In the genomic region with DNA sequence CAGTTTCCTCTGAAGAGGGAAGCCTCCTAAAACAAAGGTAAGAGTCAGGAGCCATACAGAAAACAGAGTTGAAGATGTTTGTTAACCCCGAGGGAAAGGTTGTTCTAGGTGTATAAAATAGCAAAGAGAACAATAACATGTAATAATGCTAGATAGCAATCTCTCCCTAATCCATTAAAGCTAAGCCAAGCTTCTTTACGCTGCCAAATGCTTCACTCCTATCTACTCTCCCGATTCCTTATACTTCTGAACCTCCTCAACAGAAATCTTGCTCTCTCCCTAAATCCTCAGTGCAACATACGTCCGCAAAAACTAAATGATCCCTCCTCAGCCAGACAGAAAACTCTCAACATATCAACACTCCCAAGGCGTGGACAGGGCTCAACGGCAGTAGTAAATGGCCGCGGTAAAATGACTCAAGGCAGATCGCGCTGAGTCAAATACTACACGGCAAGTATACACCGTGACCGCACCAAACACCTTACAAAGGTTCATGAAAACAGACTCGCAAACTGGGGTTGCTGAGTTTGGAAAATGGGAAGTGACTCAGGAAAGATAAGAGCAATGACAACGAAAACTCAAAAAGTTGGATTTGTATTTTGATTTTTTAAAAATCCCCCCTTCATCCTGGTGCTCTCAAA, we compare ENCODE assay signal across 8 cellular contexts. TPM values are rescaled to one million over a fixed set of nuclear protein-coding genes. Genes with fewer than 3 reads are reported as not detected.
DNase-seq lines count a peak whose midpoint lies in the region; ATAC-seq lines count a peak whose summit lies in the region.

No MANE protein-coding gene starts in this region.

- H3K27me3 ChIP-seq in esophagus (ENCODE audit: control insufficient read depth in 1 of 2, insufficient read depth in 2 of 2, low read length in 2 of 2) = no peaks in the 10 kb centered on the region

- no peaks in the 10 kb centered on the region for H3K27me3 Mint-ChIP-seq in stimulated activated naive CD8-positive, alpha-beta T cell treated with anti-CD3 and anti-CD28 coated beads, Interleukin-15, amount 100 ng/mL, for 72 hours

- ATAC-seq in GM18861 (IDR thresholded peaks at IDR 0.05; ENCODE audit: unreplicated experiment) (peak; percentile 29), HG03095 (IDR thresholded peaks at IDR 0.05; ENCODE audit: unreplicated experiment) (peak; percentile 34)
- peak; percentile 77 for ATAC-seq in stimulated activated naive CD8-positive, alpha-beta T cell treated with anti-CD3 and anti-CD28 coated beads, Interleukin-15, amount 100 ng/mL, for 72 hours

- H3K27ac ChIP-seq in esophagus (ENCODE audit: low read depth in 2 of 2, low read length in 1 of 2) = peak overlapping the region; percentile 98

- DNase-seq in ACHN = peak; percentile 75
- peak; percentile 53 for DNase-seq in NCI-H69 (lab: John Stamatoyannopoulos, UW)
- peak; percentile 21 for DNase-seq in activated T-cell treated with anti-CD3 and anti-CD28 coated beads for 4 hours
- peak; percentile 62 for DNase-seq in myocyte (ENCODE audit: low read depth)
- peak; percentile 56 to 69 for DNase-seq in stimulated activated naive CD8-positive, alpha-beta T cell treated with anti-CD3 and anti-CD28 coated beads, Interleukin-15, amount 100 ng/mL, for 72 hours

- in situ Hi-C loops in ACHN (cut with HindIII; ENCODE audit: low pct_ligation_motif_present, low pct_unique_long_range_greater_than_20kb, low sequenced_read_pairs) = no loop called here

- H3K9me3 Mint-ChIP-seq in stimulated activated naive CD8-positive, alpha-beta T cell treated with anti-CD3 and anti-CD28 coated beads, Interleukin-15, amount 100 ng/mL, for 72 hours = no peaks in the 10 kb centered on the region

- H3K27ac Mint-ChIP-seq in stimulated activated naive CD8-positive, alpha-beta T cell treated with anti-CD3 and anti-CD28 coated beads, Interleukin-15, amount 100 ng/mL, for 72 hours = peak overlapping the region; percentile 91 to 94

- H3K4me1 Mint-ChIP-seq in stimulated activated naive CD8-positive, alpha-beta T cell treated with anti-CD3 and anti-CD28 coated beads, Interleukin-15, amount 100 ng/mL, for 72 hours = peaks cover 70% of the 10 kb centered on the region

- 1% methylated on average over 16 of the region's 16 CpGs for WGBS in esophagus, 2 donors

- H3K9me3 ChIP-seq in esophagus (ENCODE audit: control insufficient read depth in 2 of 2, insufficient read depth in 1 of 2, low read depth in 1 of 2, low read length in 1 of 2) = no peaks in the 10 kb centered on the region

- H3K4me1 ChIP-seq in esophagus (ENCODE audit: control insufficient read depth in 2 of 2, insufficient read depth in 2 of 2, low read length in 1 of 2) = peaks cover 3% of the 10 kb centered on the region in 2 donors

- peak overlapping the region; percentile 68 to 91 for H3K4me3 ChIP-seq in esophagus (ENCODE audit: low read depth in 1 of 2, low read length in 2 of 2)

- peaks cover 0 to 3% of the 10 kb centered on the region in 2 donors for H3K36me3 ChIP-seq in esophagus (ENCODE audit: control insufficient read depth in 2 of 2, insufficient read depth in 2 of 2, low read length in 1 of 2)

- H3K4me3 Mint-ChIP-seq in stimulated activated naive CD8-positive, alpha-beta T cell treated with anti-CD3 and anti-CD28 coated beads, Interleukin-15, amount 100 ng/mL, for 72 hours = peak overlapping the region; percentile 82 to 92

RNA-seq across cellular contexts. Expression of a gene that starts 0.7 kb away (rescaled TPM):
- 10 to 100 TPM; 62.8 to 82.5 TPM for polyA plus RNA-seq in esophagus
- total RNA-seq in myocyte = 54.4 and 57.1 TPM in 2 replicates
- 27.5 TPM for polyA plus RNA-seq in myocyte (2012)

RNA-seq across cellular contexts. Expression of a gene that starts 9.8 kb away (rescaled TPM):
- polyA plus RNA-seq in esophagus = under 1 TPM; 0.31 to 0.86 TPM
- total RNA-seq in myocyte = not detected in 2 replicates
- polyA plus RNA-seq in myocyte (2012) = not detected

RNA-seq across cellular contexts. Expression of a gene that starts 24.5 kb away (rescaled TPM):
- not detected for polyA plus RNA-seq in esophagus
- total RNA-seq in myocyte = not detected in 2 replicates
- not detected for polyA plus RNA-seq in myocyte (2012)

RNA-seq across cellular contexts. Expression of a gene that starts 59.0 kb away (rescaled TPM):
- polyA plus RNA-seq in esophagus = not detected
- total RNA-seq in myocyte = not detected in 2 replicates
- not detected for polyA plus RNA-seq in myocyte (2012)

Comparison
In these comparisons a context has a peak if more than half of its experiments do, and no peak if none do; other contexts are left out.
1. Peak in every context shown above with its lines: DNase-seq, ATAC-seq, H3K4me3 ChIP-seq and H3K27ac ChIP-seq.
2. DNase-seq: peak in every context shown above with its lines; median percentile 75 in ACHN; 62 in stimulated activated naive CD8-positive, alpha-beta T cell treated with anti-CD3 and anti-CD28 coated beads, Interleukin-15, amount 100 ng/mL, for 72 hours; 62 in myocyte; 53 in NCI-H69; 21 in activated T-cell treated with anti-CD3 and anti-CD28 coated beads for 4 hours.